Comparison of ENCODE assay signal across 8 cellular contexts in genomic region chr20:675453-676314, GRCh38. TPM values are rescaled to one million over a fixed set of nuclear protein-coding genes. Genes with fewer than 3 reads are reported as not detected.
DNase-seq lines count a peak whose midpoint lies in the region; ATAC-seq and TF ChIP-seq lines count a peak whose summit lies in the region.

SCRT2 (minus strand) TSS chr20:675802; CDS start chr20:675601, 201 bp downstream.

- no peak within 1 kb of the TSS for H3K27ac ChIP-seq in esophagus muscularis mucosa (replicated peaks in 1 of 4)
- no peak within 1 kb of the TSS for H3K27ac ChIP-seq in naive thymus-derived CD4-positive, alpha-beta T cell (ENCODE audit: low read depth, low read length)

- H3K36me3 Mint-ChIP-seq in activated T-cell treated with anti-CD3 and anti-CD28 coated beads, Interleukin-2, amount 50 U/mL, for 4 hours (ENCODE audit: insufficient read depth) = no peaks in the 10 kb centered on the region
- H3K36me3 Mint-ChIP-seq in naive thymus-derived CD4-positive, alpha-beta T cell = peaks cover 0 to 4% (median 4%) of the 10 kb centered on the region in 5 donors

- H3K4me1 Mint-ChIP-seq in activated T-cell treated with anti-CD3 and anti-CD28 coated beads, Interleukin-2, amount 50 U/mL, for 4 hours (ENCODE audit: low read depth) = peaks cover 6% of the 10 kb centered on the region
- H3K4me1 Mint-ChIP-seq in naive thymus-derived CD4-positive, alpha-beta T cell = peaks cover 5 to 11% (median 6%) of the 10 kb centered on the region in 7 donors

- TF ChIP-seq CTCF in GM10266 (IDR thresholded peaks at IDR 0.05; ENCODE audit: control insufficient read depth, insufficient read depth, low read depth, missing control alignments) = no peak
- TF ChIP-seq CTCF in esophagus muscularis mucosa (IDR thresholded peaks at IDR 0.05) = no peak

- intact Hi-C loops in esophagus muscularis mucosa (cut with DNase I) = no loop called here
- intact Hi-C loops in naive thymus-derived CD4-positive, alpha-beta T cell (cut with micrococcal nuclease) = no loop called here

- H3K4me1 ChIP-seq in esophagus muscularis mucosa = peaks cover 20 to 24% (median 22%) of the 10 kb centered on the region in 4 donors
- no peaks in the 10 kb centered on the region for H3K4me1 ChIP-seq in naive thymus-derived CD4-positive, alpha-beta T cell (ENCODE audit: control insufficient read depth in 2 of 2, insufficient read depth in 2 of 2, low read length in 2 of 2)

- peak within 1 kb of the TSS; percentile 1 for H3K4me3 Mint-ChIP-seq in activated T-cell treated with anti-CD3 and anti-CD28 coated beads, Interleukin-2, amount 50 U/mL, for 4 hours
- H3K4me3 Mint-ChIP-seq in naive thymus-derived CD4-positive, alpha-beta T cell = peak within 1 kb of the TSS in 7 of 10 donors; percentile 0 to 74 (median 59)

- peaks cover 0 to 91% (median 38%) of the 10 kb centered on the region in 4 donors for H3K27me3 ChIP-seq in esophagus muscularis mucosa
- peaks cover 0 to 10% of the 10 kb centered on the region in 2 donors for H3K27me3 ChIP-seq in naive thymus-derived CD4-positive, alpha-beta T cell (ENCODE audit: control insufficient read depth in 2 of 2, insufficient read depth in 2 of 2, low read length in 2 of 2)

- no peak for TF ChIP-seq POLR2A in esophagus muscularis mucosa (IDR thresholded peaks at IDR 0.05; ENCODE audit: low read depth)

- H3K36me3 ChIP-seq in esophagus muscularis mucosa = no peaks in the 10 kb centered on the region
- no peaks in the 10 kb centered on the region for H3K36me3 ChIP-seq in naive thymus-derived CD4-positive, alpha-beta T cell (ENCODE audit: control insufficient read depth in 2 of 3, insufficient read depth in 3 of 3, low read length in 3 of 3)

- ATAC-seq in activated T-cell treated with anti-CD3 and anti-CD28 coated beads, Interleukin-2, amount 50 U/mL, for 4 hours = peak; percentile 81 to 89
- ATAC-seq in naive thymus-derived CD4-positive, alpha-beta T cell = peak; percentile 93
- ATAC-seq in GM19397 (IDR thresholded peaks at IDR 0.05; ENCODE audit: unreplicated experiment) = no peak
- no peak for ATAC-seq in GM19035 (IDR thresholded peaks at IDR 0.05; ENCODE audit: unreplicated experiment)

- under 1% methylated on average over 20 of the region's 69 CpGs for WGBS in esophagus muscularis mucosa

- DNase-seq in GM10266 (ENCODE audit: extremely low spot score) (peak; percentile 81), NCI-H526 (lab: John Stamatoyannopoulos, UW) (peak; percentile 53 to 83), esophagus muscularis mucosa (ENCODE audit: extremely low spot score) (no peak)
- peak; percentile 54 for DNase-seq in activated T-cell treated with anti-CD3 and anti-CD28 coated beads, Interleukin-2, amount 50 U/mL, for 4 hours
- peak; percentile 24 to 82 (median 61) for DNase-seq in naive thymus-derived CD4-positive, alpha-beta T cell
- DNase-seq in stimulated activated naive CD4-positive, alpha-beta T cell (lab: John Stamatoyannopoulos, UW) = peak in 5 of 6 experiments; percentile 28 to 61 (median 48)

- TF ChIP-seq EP300 in esophagus muscularis mucosa (IDR thresholded peaks at IDR 0.05) = no peak

- peak within 1 kb of the TSS; percentile 24 to 38 (median 30) for H3K4me3 ChIP-seq in esophagus muscularis mucosa
- no peak within 1 kb of the TSS for H3K4me3 ChIP-seq in naive thymus-derived CD4-positive, alpha-beta T cell (ENCODE audit: low read length)

- H3K9me3 Mint-ChIP-seq in activated T-cell treated with anti-CD3 and anti-CD28 coated beads, Interleukin-2, amount 50 U/mL, for 4 hours = no peaks in the 10 kb centered on the region
- peaks cover 0 to 5% (median 0%) of the 10 kb centered on the region in 11 donors for H3K9me3 Mint-ChIP-seq in naive thymus-derived CD4-positive, alpha-beta T cell

- CTCF ChIA-PET in naive thymus-derived CD4-positive, alpha-beta T cell (lab: Charles Lee) = no interaction called here

- no peaks in the 10 kb centered on the region for H3K9me3 ChIP-seq in esophagus muscularis mucosa
- no peaks in the 10 kb centered on the region for H3K9me3 ChIP-seq in naive thymus-derived CD4-positive, alpha-beta T cell (ENCODE audit: control insufficient read depth in 2 of 3, low read length in 3 of 3)

- peaks cover 82% of the 10 kb centered on the region for H3K27me3 Mint-ChIP-seq in activated T-cell treated with anti-CD3 and anti-CD28 coated beads, Interleukin-2, amount 50 U/mL, for 4 hours (ENCODE audit: low read depth)
- peaks cover 63 to 80% (median 72%) of the 10 kb centered on the region in 5 donors for H3K27me3 Mint-ChIP-seq in naive thymus-derived CD4-positive, alpha-beta T cell

- POLR2A ChIA-PET in naive thymus-derived CD4-positive, alpha-beta T cell (lab: Charles Lee) = no interaction called here

- peak within 1 kb of the TSS in 1 of 9 donors; percentile 65 for H3K27ac Mint-ChIP-seq in naive thymus-derived CD4-positive, alpha-beta T cell

RNA-seq across cellular contexts. Expression of gene SCRT2, which starts in this region (rescaled TPM):
- not detected for total RNA-seq in activated T-cell treated with anti-CD3 and anti-CD28 coated beads, Interleukin-2, amount 50 U/mL, for 4 hours
- not detected for total RNA-seq in esophagus muscularis mucosa
- total RNA-seq in naive thymus-derived CD4-positive, alpha-beta T cell = not detected
- polyA plus RNA-seq in naive thymus-derived CD4-positive, alpha-beta T cell = not detected

Comparison
In these comparisons a context has a peak if more than half of its experiments do, and no peak if none do; other contexts are left out.
1. Peak in DNase-seq and ATAC-seq in activated T-cell treated with anti-CD3 and anti-CD28 coated beads, Interleukin-2, amount 50 U/mL, for 4 hours; RNA of the gene not detected or under 1 TPM.
2. Peak in DNase-seq and ATAC-seq in naive thymus-derived CD4-positive, alpha-beta T cell; RNA of the gene not detected or under 1 TPM.